In the genomic region with DNA sequence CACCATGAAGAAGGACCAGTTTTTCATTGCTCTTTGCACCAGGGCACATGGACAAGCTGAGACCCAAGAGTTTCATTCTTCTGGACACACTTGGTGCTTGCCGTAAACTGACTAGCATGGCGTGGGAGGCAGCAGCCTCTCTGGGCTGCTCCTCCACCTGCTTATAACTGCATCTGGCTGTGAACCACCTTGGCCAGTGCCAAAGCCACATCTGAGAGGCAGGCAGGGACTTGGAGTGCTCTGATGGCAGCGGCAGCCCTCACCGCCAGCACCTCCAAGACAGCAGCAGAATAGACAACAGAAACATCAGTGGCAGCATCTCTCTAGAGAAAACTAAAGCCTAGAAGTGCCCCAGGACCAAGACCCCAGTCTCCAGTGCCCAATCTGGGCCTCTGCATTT, we compare ENCODE assay signal across 26 cellular contexts. TPM values are rescaled to one million over a fixed set of nuclear protein-coding genes. Genes with fewer than 3 reads are reported as not detected.
"Had no signal": no experiment of that assay in that cellular context is flagged by ENCODE, and none has a peak within 500 bp of the region (broad histone marks: within the 10 kb centered on the region; RNA-seq: fewer than 3 reads in every experiment).

No MANE protein-coding gene starts in this region.

- H3K27me3 ChIP-seq: ovary, right lobe of liver, stomach, testis had no signal

- H3K4me3 ChIP-seq: ovary, right lobe of liver, stomach, testis had no signal

- H3K9me3 ChIP-seq: ovary, right lobe of liver, stomach, testis had no signal

- DNase-seq: activated CD4-positive, alpha-beta T cell treated with anti-CD3 and anti-CD28 coated beads, Interleukin-2, amount 10 ng/mL, durations not matched to agents 7 days and 5 days; activated CD8-positive, alpha-beta T cell treated with anti-CD3 and anti-CD28 coated beads, Interleukin-2, amount 10 ng/mL, durations not matched to agents 7 days and 5 days; activated naive CD4-positive, alpha-beta T cell treated with anti-CD3 and anti-CD28 coated beads, Interleukin-2, amount 10 ng/mL, durations not matched to agents 7 days and 5 days; activated naive CD8-positive, alpha-beta T cell treated with anti-CD3 and anti-CD28 coated beads, Interleukin-2, amount 50 U/mL, for 24 hours; activated T-cell treated with anti-CD3 and anti-CD28 coated beads, Interleukin-2, amount 50 U/mL, for 24 hours; anterior cingulate cortex; cerebellar nuclear complex; cortex of kidney; effector CD8-positive, alpha-beta T cell; foreskin melanocyte; glutamatergic neuron; left ventricle myocardium superior; naive thymus-derived CD4-positive, alpha-beta T cell; ovary; right lobe of liver; small intestine; stimulated activated CD4-positive, alpha-beta T cell treated with anti-CD3 and anti-CD28 coated beads, Interleukin-4, amount 100 ng/mL, for 1 hour; stomach; testis had no signal

- ATAC-seq: activated CD4-positive, CD25-positive, alpha-beta regulatory T cell treated with anti-CD3 and anti-CD28 coated beads, Interleukin-2, amount 50 U/mL, for 24 hours; activated CD8-positive, alpha-beta T cell treated with anti-CD3 and anti-CD28 coated beads, Interleukin-2, amount 10 ng/mL, durations not matched to agents 7 days and 5 days; activated naive CD8-positive, alpha-beta T cell treated with anti-CD3 and anti-CD28 coated beads, Interleukin-2, amount 50 U/mL, for 24 hours; left ventricle myocardium superior; naive thymus-derived CD4-positive, alpha-beta T cell; right lobe of liver had no signal

- FAIRE-seq: small intestine had no signal

- H3K27ac ChIP-seq: ovary, right lobe of liver, stomach had no signal

- H3K36me3 ChIP-seq: ovary, right lobe of liver, stomach had no signal

RNA-seq across cellular contexts. Expression of a gene that starts 4.7 kb away (rescaled TPM):
- total RNA-seq: activated CD4-positive, alpha-beta T cell treated with anti-CD3 and anti-CD28 coated beads, Interleukin-2, amount 10 ng/mL, durations not matched to agents 7 days and 5 days; activated CD8-positive, alpha-beta T cell treated with anti-CD3 and anti-CD28 coated beads, Interleukin-2, amount 10 ng/mL, durations not matched to agents 7 days and 5 days; activated T-helper 2 cell treated with anti-CD3 and anti-CD28 coated beads, Interferon-gamma antibody, Interleukin-2, Interleukin-4, amounts not matched to agents 10 μg/mL and 5 μg/mL and 100 μg/mL, durations not matched to agents 14 hours and 24 hours and 36 hours; fibroblast of lung; kidney epithelial cell; left ventricle myocardium superior; mucosa of gallbladder; naive thymus-derived CD4-positive, alpha-beta T cell; ovary; right lobe of liver; stomach; T-helper 1 cell treated with Interleukin-12 subunit alpha and Interleukin-12 subunit beta and Interleukin-4 antibody, amounts not matched to agents 30 ng/mL and 1 ng/mL, for 36 hours; testis; ureter had no signal
- polyA plus RNA-seq: fibroblast of lung; naive thymus-derived CD4-positive, alpha-beta T cell; ovary; small intestine; stomach had no signal

RNA-seq across cellular contexts. Expression of a gene that starts 21.1 kb away (rescaled TPM):
- total RNA-seq: activated CD4-positive, alpha-beta T cell treated with anti-CD3 and anti-CD28 coated beads, Interleukin-2, amount 10 ng/mL, durations not matched to agents 7 days and 5 days; activated CD8-positive, alpha-beta T cell treated with anti-CD3 and anti-CD28 coated beads, Interleukin-2, amount 10 ng/mL, durations not matched to agents 7 days and 5 days; activated T-helper 2 cell treated with anti-CD3 and anti-CD28 coated beads, Interferon-gamma antibody, Interleukin-2, Interleukin-4, amounts not matched to agents 10 μg/mL and 5 μg/mL and 100 μg/mL, durations not matched to agents 14 hours and 24 hours and 36 hours; kidney epithelial cell; left ventricle myocardium superior; mucosa of gallbladder; naive thymus-derived CD4-positive, alpha-beta T cell; ovary; right lobe of liver; stomach; T-helper 1 cell treated with Interleukin-12 subunit alpha and Interleukin-12 subunit beta and Interleukin-4 antibody, amounts not matched to agents 30 ng/mL and 1 ng/mL, for 36 hours; testis; ureter had no signal
- polyA plus RNA-seq: naive thymus-derived CD4-positive, alpha-beta T cell; ovary; small intestine; stomach had no signal

RNA-seq across cellular contexts. Expression of a gene that starts 22.3 kb away (rescaled TPM):
- total RNA-seq: activated CD4-positive, alpha-beta T cell treated with anti-CD3 and anti-CD28 coated beads, Interleukin-2, amount 10 ng/mL, durations not matched to agents 7 days and 5 days; activated CD8-positive, alpha-beta T cell treated with anti-CD3 and anti-CD28 coated beads, Interleukin-2, amount 10 ng/mL, durations not matched to agents 7 days and 5 days; activated T-helper 2 cell treated with anti-CD3 and anti-CD28 coated beads, Interferon-gamma antibody, Interleukin-2, Interleukin-4, amounts not matched to agents 10 μg/mL and 5 μg/mL and 100 μg/mL, durations not matched to agents 14 hours and 24 hours and 36 hours; fibroblast of lung; kidney epithelial cell; left ventricle myocardium superior; mucosa of gallbladder; naive thymus-derived CD4-positive, alpha-beta T cell; ovary; right lobe of liver; stomach; T-helper 1 cell treated with Interleukin-12 subunit alpha and Interleukin-12 subunit beta and Interleukin-4 antibody, amounts not matched to agents 30 ng/mL and 1 ng/mL, for 36 hours; ureter had no signal
- polyA plus RNA-seq: fibroblast of lung; naive thymus-derived CD4-positive, alpha-beta T cell; ovary; small intestine had no signal

RNA-seq across cellular contexts. Expression of a gene that starts 37.6 kb away (rescaled TPM):
- total RNA-seq: activated CD4-positive, alpha-beta T cell treated with anti-CD3 and anti-CD28 coated beads, Interleukin-2, amount 10 ng/mL, durations not matched to agents 7 days and 5 days; activated CD8-positive, alpha-beta T cell treated with anti-CD3 and anti-CD28 coated beads, Interleukin-2, amount 10 ng/mL, durations not matched to agents 7 days and 5 days; activated T-helper 2 cell treated with anti-CD3 and anti-CD28 coated beads, Interferon-gamma antibody, Interleukin-2, Interleukin-4, amounts not matched to agents 10 μg/mL and 5 μg/mL and 100 μg/mL, durations not matched to agents 14 hours and 24 hours and 36 hours; left ventricle myocardium superior; mucosa of gallbladder; naive thymus-derived CD4-positive, alpha-beta T cell; ovary; right lobe of liver; stomach; T-helper 1 cell treated with Interleukin-12 subunit alpha and Interleukin-12 subunit beta and Interleukin-4 antibody, amounts not matched to agents 30 ng/mL and 1 ng/mL, for 36 hours; ureter had no signal
- polyA plus RNA-seq: naive thymus-derived CD4-positive, alpha-beta T cell; ovary; small intestine had no signal

RNA-seq across cellular contexts. Expression of a gene that starts 47.5 kb away (rescaled TPM):
- total RNA-seq: activated CD4-positive, alpha-beta T cell treated with anti-CD3 and anti-CD28 coated beads, Interleukin-2, amount 10 ng/mL, durations not matched to agents 7 days and 5 days; activated CD8-positive, alpha-beta T cell treated with anti-CD3 and anti-CD28 coated beads, Interleukin-2, amount 10 ng/mL, durations not matched to agents 7 days and 5 days; activated T-helper 2 cell treated with anti-CD3 and anti-CD28 coated beads, Interferon-gamma antibody, Interleukin-2, Interleukin-4, amounts not matched to agents 10 μg/mL and 5 μg/mL and 100 μg/mL, durations not matched to agents 14 hours and 24 hours and 36 hours; kidney epithelial cell; left ventricle myocardium superior; mucosa of gallbladder; naive thymus-derived CD4-positive, alpha-beta T cell; right lobe of liver; stomach; T-helper 1 cell treated with Interleukin-12 subunit alpha and Interleukin-12 subunit beta and Interleukin-4 antibody, amounts not matched to agents 30 ng/mL and 1 ng/mL, for 36 hours; ureter had no signal
- polyA plus RNA-seq: naive thymus-derived CD4-positive, alpha-beta T cell; small intestine had no signal
